In genomic region chr15:38436993-38437392, GRCh38 we compare ENCODE assay signal across 11 cellular contexts.
"Had no signal": no experiment of that assay in that cellular context is flagged by ENCODE, and none has a peak within 500 bp of the region (broad histone marks: within the 10 kb centered on the region; RNA-seq: fewer than 3 reads in every experiment).

No MANE protein-coding gene starts in this region.

- H3K27ac ChIP-seq: GM23248 had no signal

- H3K9me3 ChIP-seq: HAP-1 had no signal

- H3K4me2 ChIP-seq: GM23338 had no signal

- H2AFZ ChIP-seq: GM23248 had no signal

- H3K27ac Mint-ChIP-seq: GM23338, H9, HFFc6 had no signal

- H3K4me3 ChIP-seq: GM23248, GM23338, HAP-1 had no signal

- H3K9me3 Mint-ChIP-seq: GM23338, H9, HFFc6 had no signal

- H3K36me3 ChIP-seq: HAP-1 had no signal

- H3K4me3 Mint-ChIP-seq: GM23338, H9, HFFc6 had no signal

- H3K4me1 ChIP-seq: HAP-1 had no signal

- ATAC-seq: GM23338, HCT116 had no signal

- H3K9ac ChIP-seq: GM23248 had no signal

- FAIRE-seq: H1, H54 had no signal

- DNase-seq: GM23248, GOT3, H7, H9, HCEC 1CT, HFFc6 had no signal
